In the genomic region with DNA sequence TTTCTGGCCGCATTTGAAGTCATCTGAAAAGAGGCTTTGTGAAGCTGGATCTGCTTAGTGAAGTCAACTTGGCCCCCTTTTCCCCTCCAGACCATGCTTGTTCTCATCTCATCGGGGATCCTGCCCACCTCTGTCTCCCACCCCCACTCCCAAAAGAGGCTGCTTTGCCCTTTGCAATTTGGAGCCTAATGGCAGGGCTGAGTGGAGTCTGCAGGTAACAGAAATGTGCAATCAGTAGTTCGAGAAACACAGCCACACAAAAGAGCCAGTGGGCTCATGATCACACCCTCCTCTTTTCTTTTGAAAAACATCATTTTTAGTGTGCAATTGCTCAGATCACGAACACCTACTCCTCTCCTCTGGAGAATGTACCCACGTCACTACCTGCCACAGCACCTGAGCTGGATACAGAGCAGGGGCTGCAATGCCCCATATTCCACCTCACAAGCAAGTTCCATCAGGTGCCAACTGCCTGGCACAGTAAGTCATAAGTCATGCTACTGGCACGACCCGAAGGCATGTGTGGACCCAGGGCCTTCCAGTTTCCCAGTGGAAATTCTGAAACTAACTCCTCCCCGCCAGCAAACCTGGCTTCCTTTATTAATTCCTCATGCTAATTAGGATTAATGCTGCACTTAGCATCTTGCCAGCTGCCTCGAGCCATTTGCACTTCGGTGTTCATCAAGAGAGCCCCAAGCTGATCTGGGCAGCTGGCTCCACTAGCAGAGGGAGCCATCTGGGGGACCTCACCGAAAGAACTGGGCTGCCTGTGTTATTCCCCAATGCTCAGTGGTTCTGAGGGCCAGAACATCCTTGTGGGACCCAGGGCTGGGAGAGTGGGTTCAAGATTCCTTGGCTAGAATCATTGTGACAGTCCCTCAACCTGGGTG, we compare ENCODE assay signal across 14 cellular contexts. TPM values are rescaled to one million over a fixed set of nuclear protein-coding genes. Genes with fewer than 3 reads are reported as not detected.
DNase-seq lines count a peak whose midpoint lies in the region; ATAC-seq and TF ChIP-seq lines count a peak whose summit lies in the region.
"Had no signal": no experiment of that assay in that cellular context is flagged by ENCODE, and none has a peak within 500 bp of the region (broad histone marks: within the 10 kb centered on the region; RNA-seq: fewer than 3 reads in every experiment).

No MANE protein-coding gene starts in this region.

- H3K36me3 Mint-ChIP-seq in Calu3 (ENCODE audit: insufficient read depth, unreplicated experiment) (peaks cover 24% of the 10 kb centered on the region), nephron (ENCODE audit: low read depth) (no peaks in the 10 kb centered on the region)

- H3K4me3 Mint-ChIP-seq in Calu3 (ENCODE audit: low read depth, unreplicated experiment) (peak overlapping the region; percentile 80), nephron (peak overlapping the region; percentile 80 to 88 (median 86))

- no peaks in the 10 kb centered on the region for H3K36me3 ChIP-seq in breast epithelium
- no peaks in the 10 kb centered on the region for H3K36me3 ChIP-seq in ascending aorta

- H3K27ac Mint-ChIP-seq in Calu3 (ENCODE audit: unreplicated experiment) (no peak overlapping the region), nephron (no peak overlapping the region)

- peaks cover 9% of the 10 kb centered on the region for H3K4me1 Mint-ChIP-seq in Calu3 (ENCODE audit: low read depth, unreplicated experiment)
- peaks cover 51% of the 10 kb centered on the region for H3K4me1 Mint-ChIP-seq in nephron

- H3K27me3 ChIP-seq in breast epithelium, result peaks cover 3 to 50% of the 10 kb centered on the region in 2 donors
- peaks cover 8% of the 10 kb centered on the region for H3K27me3 ChIP-seq in ascending aorta
- H3K27me3 ChIP-seq: testis had no signal

- H3K9me3 ChIP-seq in breast epithelium (no peaks in the 10 kb centered on the region), ascending aorta (no peaks in the 10 kb centered on the region)
- H3K9me3 ChIP-seq: testis had no signal

- intact Hi-C loops in Calu3 (cut with micrococcal nuclease; ENCODE audit: unreplicated experiment) (no loop called here), breast epithelium (cut with DNase I; ENCODE audit: low total_unique reads) (no loop called here), ascending aorta (cut with DNase I) (no loop called here)

- no peak for TF ChIP-seq POLR2A in breast epithelium (IDR thresholded peaks at IDR 0.05)

- no peak overlapping the region for H3K27ac ChIP-seq in breast epithelium
- no peak overlapping the region for H3K27ac ChIP-seq in ascending aorta
- H3K27ac ChIP-seq: testis had no signal

- H3K27me3 Mint-ChIP-seq in Calu3 (ENCODE audit: unreplicated experiment), result peaks cover 56% of the 10 kb centered on the region
- H3K27me3 Mint-ChIP-seq in nephron (ENCODE audit: low read depth), result peaks cover 84% of the 10 kb centered on the region

- BruUV-seq in Calu3 (replicated peaks; lab: Mats Ljungman, UMichigan), result no TSS peak

- H3K4me1 ChIP-seq in breast epithelium (no peaks in the 10 kb centered on the region), ascending aorta (peaks cover 0 to 3% of the 10 kb centered on the region in 2 donors)
- H3K4me1 ChIP-seq: testis had no signal

- peak overlapping the region in 2 of 3 donors; percentile 54 to 75 for H3K4me3 ChIP-seq in breast epithelium
- H3K4me3 ChIP-seq in ascending aorta, result no peak overlapping the region

- TF ChIP-seq CTCF in Calu3 (IDR thresholded peaks at IDR 0.05; ENCODE audit: unreplicated experiment) (no peak), breast epithelium (IDR thresholded peaks at IDR 0.05) (no peak), nephron (IDR thresholded peaks at IDR 0.05; ENCODE audit: unreplicated experiment in 3 of 3) (no peak), ascending aorta (IDR thresholded peaks at IDR 0.05) (no peak)

- no peak for ATAC-seq in HG02642 (IDR thresholded peaks at IDR 0.05; ENCODE audit: poor library complexity, unreplicated experiment)
- no peak for ATAC-seq in HG02870 (IDR thresholded peaks at IDR 0.05; ENCODE audit: unreplicated experiment)

- CTCF ChIA-PET in Calu3 (lab: Charles Lee), result interaction anchor here (1.4 kb wide), 1 partner anchor 52 kb away, joined by 6 read pairs; no protein-coding TSS in a partner anchor

- H3K9me3 Mint-ChIP-seq in Calu3 (ENCODE audit: low read depth, unreplicated experiment) (no peaks in the 10 kb centered on the region), nephron (no peaks in the 10 kb centered on the region)

- DNase-seq in Calu3, result no peak
- peak; percentile 12 for DNase-seq in NCI-H2171 (lab: John Stamatoyannopoulos, UW)
- no peak for DNase-seq in breast epithelium (ENCODE audit: low spot score in 2 of 2)
- DNase-seq in SHP77 treated with DMSO at 0.1 percent for 48 hours (lab: John Stamatoyannopoulos, UW), result no peak
- DNase-seq in ascending aorta (ENCODE audit: low spot score in 2 of 2), result no peak
- DNase-seq: DND-41; erythroblast; NCI-H2029 treated with DMSO at 0.1 percent for 48 hours; stimulated activated CD4-positive, alpha-beta T cell treated with anti-CD3 and anti-CD28 coated beads, Interleukin-4, amount 100 ng/mL, for 4 hours; testis had no signal

RNA-seq across cellular contexts. Expression of a gene that starts 2.3 kb away (rescaled TPM):
- total RNA-seq in Calu3 (2022) (3.4 and 3.8 TPM in 2 replicates), breast epithelium (1 to 10 TPM in 2 of 3 donors, not detected in 1; 2.6 to 7.3 TPM), ascending aorta (not detected)
- total RNA-seq: posterior vena cava had no signal

Comparison
In these comparisons a context has a peak if more than half of its experiments do, and no peak if none do; other contexts are left out.
1. H3K4me3 ChIP-seq: peak in breast epithelium (2 of 3); none in ascending aorta (0 of 2).